In the genomic region with DNA sequence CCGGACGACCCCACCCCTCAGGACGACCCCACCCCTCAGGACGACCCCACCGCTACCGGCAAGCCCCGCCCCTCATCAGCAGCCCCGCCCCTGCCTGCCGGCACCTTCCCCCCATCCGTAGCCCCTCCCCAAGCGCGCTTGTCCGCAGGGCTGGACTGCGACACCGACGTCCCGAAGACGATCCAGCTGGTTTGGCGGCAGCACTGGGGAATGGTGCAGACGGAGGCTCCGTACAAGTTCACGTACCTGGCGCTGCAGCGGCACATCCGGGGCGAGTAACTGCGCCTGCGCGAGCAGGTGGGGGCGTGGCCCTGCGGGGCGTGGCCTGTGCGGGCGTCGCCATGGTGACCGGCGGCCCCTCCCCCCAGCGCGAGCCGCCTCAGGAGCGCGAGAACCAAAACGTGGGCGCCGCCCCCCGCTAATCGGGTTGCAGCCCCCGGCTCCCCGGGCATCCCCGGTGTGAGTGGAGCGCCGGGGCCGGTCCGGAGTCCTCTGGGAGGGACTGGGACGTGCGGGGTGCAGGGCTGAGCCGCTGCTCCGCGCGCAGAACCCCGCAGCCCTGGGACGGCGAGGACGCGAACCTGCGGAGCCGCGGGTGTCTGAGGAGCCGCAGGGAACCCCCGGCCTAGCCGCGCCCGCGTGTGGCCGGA, we compare ENCODE assay signal across 8 cellular contexts. TPM values are rescaled to one million over a fixed set of nuclear protein-coding genes. Genes with fewer than 3 reads are reported as not detected.
DNase-seq lines count a peak whose midpoint lies in the region; ATAC-seq and TF ChIP-seq lines count a peak whose summit lies in the region.

No MANE protein-coding gene starts in this region.

- H3K79me2 ChIP-seq in parathyroid adenoma = no peaks in the 10 kb centered on the region

- H3K4me3 Mint-ChIP-seq in glutamatergic neuron (ENCODE audit: unreplicated experiment) = no peak overlapping the region

- H3K27ac ChIP-seq in parathyroid adenoma (peak overlapping the region; percentile 47), tibial artery (no peak overlapping the region)

- H3K4me2 ChIP-seq in parathyroid adenoma (ENCODE audit: low read length) = peak overlapping the region; percentile 78

- H3K9ac ChIP-seq in parathyroid adenoma = no peak overlapping the region

- DNase-seq in AG08396 (ENCODE audit: low spot score) = peak; percentile 92
- peak in 71 of 76 experiments; percentile 14 to 84 (median 68) for DNase-seq in HUDEP-2 (lab: John Stamatoyannopoulos, UW; ENCODE audit: unreplicated experiment in 76 of 76)
- peak; percentile 13 for DNase-seq in SHP77 treated with DMSO at 0.1 percent for 48 hours (lab: John Stamatoyannopoulos, UW)
- peak; percentile 71 to 93 (median 90) for DNase-seq in activated naive CD4-positive, alpha-beta T cell (lab: John Stamatoyannopoulos, UW)
- DNase-seq in glutamatergic neuron = peak; percentile 85
- no peak for DNase-seq in tibial artery

- peak; percentile 46 for ATAC-seq in GM18873 (IDR thresholded peaks at IDR 0.05; ENCODE audit: low FRiP score, unreplicated experiment)

- no peak overlapping the region for H3K27ac Mint-ChIP-seq in glutamatergic neuron (ENCODE audit: unreplicated experiment)

- H3K9me3 Mint-ChIP-seq in glutamatergic neuron (ENCODE audit: unreplicated experiment) = peaks cover 2% of the 10 kb centered on the region

- intact Hi-C loops in tibial artery (cut with DNase I; ENCODE audit: low total_unique reads) = no loop called here

- peaks cover 2% of the 10 kb centered on the region for H3K27me3 Mint-ChIP-seq in glutamatergic neuron (ENCODE audit: unreplicated experiment)

- TF ChIP-seq CTCF in glutamatergic neuron (IDR thresholded peaks at IDR 0.05; ENCODE audit: partially characterized antibody, unreplicated experiment) (no peak), parathyroid adenoma (IDR thresholded peaks at IDR 0.05) (no peak), tibial artery (IDR thresholded peaks at IDR 0.05) (no peak)

- H3K36me3 Mint-ChIP-seq in glutamatergic neuron (ENCODE audit: unreplicated experiment) = no peaks in the 10 kb centered on the region

- H3K4me3 ChIP-seq in parathyroid adenoma (ENCODE audit: low read depth, low read length) (peak overlapping the region; percentile 49), tibial artery (peak overlapping the region; percentile 41 to 52)

- no peaks in the 10 kb centered on the region for H3K4me1 Mint-ChIP-seq in glutamatergic neuron (ENCODE audit: low read depth, unreplicated experiment)

- H2AFZ ChIP-seq in parathyroid adenoma = peak overlapping the region; percentile 73

- H3K9me3 ChIP-seq in parathyroid adenoma (ENCODE audit: control insufficient read depth, low read length) (no peaks in the 10 kb centered on the region), tibial artery (no peaks in the 10 kb centered on the region)

- H3K4me1 ChIP-seq in parathyroid adenoma = peaks cover 3% of the 10 kb centered on the region
- peaks cover 0 to 43% (median 17%) of the 10 kb centered on the region in 4 donors for H3K4me1 ChIP-seq in tibial artery

- H3K36me3 ChIP-seq in parathyroid adenoma (ENCODE audit: control insufficient read depth, insufficient read depth, low read length) = no peaks in the 10 kb centered on the region
- no peaks in the 10 kb centered on the region for H3K36me3 ChIP-seq in tibial artery

- H3K27me3 ChIP-seq in parathyroid adenoma (ENCODE audit: control insufficient read depth, insufficient read depth, low read length) (no peaks in the 10 kb centered on the region), tibial artery (peaks cover 3 to 90% of the 10 kb centered on the region in 2 donors)

RNA-seq across cellular contexts. Expression of a gene that starts 4.9 kb away (rescaled TPM):
- total RNA-seq in glutamatergic neuron (ENCODE audit: unreplicated experiment) = not detected

RNA-seq across cellular contexts. Expression of a gene that starts 46.7 kb away (rescaled TPM):
- 24.5 TPM for total RNA-seq in glutamatergic neuron (ENCODE audit: unreplicated experiment)

RNA-seq across cellular contexts. Expression of a gene that starts 49.3 kb away (rescaled TPM):
- total RNA-seq in glutamatergic neuron (ENCODE audit: unreplicated experiment) = 914 TPM

RNA-seq across cellular contexts. Expression of a gene that starts 55.9 kb away (rescaled TPM):
- 18.4 TPM for total RNA-seq in glutamatergic neuron (ENCODE audit: unreplicated experiment)

Comparison
In these comparisons a context has a peak if more than half of its experiments do, and no peak if none do; other contexts are left out.
1. DNase-seq: peak in AG08396 (single experiment), HUDEP-2 (71 of 76), SHP77 treated with DMSO at 0.1 percent for 48 hours (single experiment), activated naive CD4-positive, alpha-beta T cell (4 of 4) and glutamatergic neuron (single experiment); none in tibial artery (0 of 2).